1 cellular context compared by ENCODE assay signal in the genomic region with DNA sequence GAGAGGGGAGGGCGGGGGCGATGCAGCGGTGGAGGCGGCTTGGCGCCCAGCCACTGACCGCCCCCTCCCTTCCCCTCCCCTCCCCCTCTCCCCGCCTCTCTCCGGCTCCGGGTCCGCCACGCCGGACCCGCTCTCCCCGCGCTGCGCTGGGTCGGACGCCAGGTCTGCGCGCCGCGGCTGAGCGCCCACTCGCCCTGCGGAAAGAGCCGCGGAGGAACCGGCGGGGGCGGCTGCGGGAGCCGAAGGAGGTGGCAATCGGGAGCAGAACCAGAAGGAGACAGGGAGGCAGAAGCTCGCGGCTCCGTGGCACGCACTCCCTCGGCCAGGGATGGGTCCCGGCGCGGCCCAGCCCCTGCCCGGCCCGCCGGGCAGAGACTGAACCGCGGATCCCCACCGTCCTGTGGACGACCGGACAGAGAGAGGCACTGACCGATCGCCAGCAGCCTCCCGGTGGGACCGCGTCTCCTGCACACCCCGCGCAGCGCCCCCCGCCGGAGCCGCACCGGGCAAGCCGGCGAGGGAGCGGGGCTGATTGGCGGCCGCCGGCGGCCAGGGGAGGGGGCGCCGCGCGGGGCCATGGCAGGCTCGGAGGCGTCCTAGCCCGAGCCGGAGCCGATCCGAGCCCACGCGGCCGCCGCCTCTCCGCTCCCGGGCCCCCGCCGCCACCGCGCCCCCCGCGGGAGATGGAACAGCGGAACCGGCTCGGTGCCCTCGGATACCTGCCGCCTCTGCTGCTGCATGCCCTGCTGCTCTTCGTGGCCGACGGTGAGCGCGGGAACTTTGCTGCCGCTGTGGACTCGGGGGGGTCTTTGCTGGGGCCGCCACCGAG.
TF ChIP-seq lines count a peak whose summit lies in the region.

A gene (plus strand): TSS at position 94 of the 829 bp plus-strand sequence. CDS start 590 bp downstream, at position 684.

TF ChIP-seq in K562, 482 proteins besides CTCF, POLR2A, EP300 and RAD21:
- TF ChIP-seq, protein P1, sequence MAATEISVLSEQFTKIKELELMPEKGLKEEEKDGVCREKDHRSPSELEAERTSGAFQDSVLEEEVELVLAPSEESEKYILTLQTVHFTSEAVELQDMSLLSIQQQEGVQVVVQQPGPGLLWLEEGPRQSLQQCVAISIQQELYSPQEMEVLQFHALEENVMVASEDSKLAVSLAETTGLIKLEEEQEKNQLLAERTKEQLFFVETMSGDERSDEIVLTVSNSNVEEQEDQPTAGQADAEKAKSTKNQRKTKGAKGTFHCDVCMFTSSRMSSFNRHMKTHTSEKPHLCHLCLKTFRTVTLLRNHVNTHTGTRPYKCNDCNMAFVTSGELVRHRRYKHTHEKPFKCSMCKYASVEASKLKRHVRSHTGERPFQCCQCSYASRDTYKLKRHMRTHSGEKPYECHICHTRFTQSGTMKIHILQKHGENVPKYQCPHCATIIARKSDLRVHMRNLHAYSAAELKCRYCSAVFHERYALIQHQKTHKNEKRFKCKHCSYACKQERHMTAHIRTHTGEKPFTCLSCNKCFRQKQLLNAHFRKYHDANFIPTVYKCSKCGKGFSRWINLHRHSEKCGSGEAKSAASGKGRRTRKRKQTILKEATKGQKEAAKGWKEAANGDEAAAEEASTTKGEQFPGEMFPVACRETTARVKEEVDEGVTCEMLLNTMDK (IDR thresholded peaks at IDR 0.05; ENCODE audit: borderline replicate concordance, insufficient read depth, low read depth, low read length, poor library complexity, severe bottlenecking), result peak; percentile 3
- no peak for TF ChIP-seq TCF3 (CRISPR knock-in tag; IDR thresholded peaks at IDR 0.05)
